24 cellular contexts compared by ENCODE assay signal in genomic region chr20:12640255-12640654, GRCh38.
DNase-seq lines count a peak whose midpoint lies in the region; ATAC-seq, FAIRE-seq and TF ChIP-seq lines count a peak whose summit lies in the region.
"Had no signal": no experiment of that assay in that cellular context is flagged by ENCODE, and none has a peak within 500 bp of the region (broad histone marks: within the 10 kb centered on the region; RNA-seq: fewer than 3 reads in every experiment).

No MANE protein-coding gene starts in this region.

- H3K4me1 ChIP-seq in right atrium auricular region = no peaks in the 10 kb centered on the region
- no peaks in the 10 kb centered on the region for H3K4me1 ChIP-seq in GM23338 (ENCODE audit: insufficient read depth)
- no peaks in the 10 kb centered on the region for H3K4me1 ChIP-seq in transverse colon

- H3K27ac ChIP-seq in right atrium auricular region = no peak overlapping the region
- no peak overlapping the region for H3K27ac ChIP-seq in GM23338 (ENCODE audit: low read depth)
- no peak overlapping the region for H3K27ac ChIP-seq in transverse colon
- H3K27ac ChIP-seq: HL-60, RWPE1 had no signal

- H3K27me3 ChIP-seq in right atrium auricular region (no peaks in the 10 kb centered on the region), GM23338 (ENCODE audit: insufficient read depth) (no peaks in the 10 kb centered on the region), transverse colon (no peaks in the 10 kb centered on the region)

- H3K9me3 ChIP-seq in right atrium auricular region (no peaks in the 10 kb centered on the region), transverse colon (no peaks in the 10 kb centered on the region)

- FAIRE-seq in HTR-8/SVneo (lab: Jason Lieb, UNC) = no peak
- FAIRE-seq: GM12878, H54 had no signal

- no peaks in the 10 kb centered on the region for H3K36me3 Mint-ChIP-seq in GM23338 (ENCODE audit: low read depth)
- H3K36me3 Mint-ChIP-seq: CD4-positive, alpha-beta memory T cell had no signal

- no peaks in the 10 kb centered on the region for H3K27me3 Mint-ChIP-seq in GM23338 (ENCODE audit: insufficient read depth, low read depth, poor library complexity)
- H3K27me3 Mint-ChIP-seq: CD4-positive, alpha-beta memory T cell had no signal

- peak overlapping the region; percentile 20; the same call in 1 of the 2 replicates for H2AFZ ChIP-seq in GM23338

- TF ChIP-seq POLR2A in transverse colon (IDR thresholded peaks at IDR 0.05) = no peak

- no peak overlapping the region for H3K27ac Mint-ChIP-seq in GM23338
- H3K27ac Mint-ChIP-seq: CD4-positive, alpha-beta memory T cell had no signal

- no peaks in the 10 kb centered on the region for H3K36me3 ChIP-seq in right atrium auricular region
- H3K36me3 ChIP-seq in GM23338 (ENCODE audit: insufficient read depth) = no peaks in the 10 kb centered on the region
- no peaks in the 10 kb centered on the region for H3K36me3 ChIP-seq in transverse colon

- no peak for TF ChIP-seq EP300 in transverse colon (IDR thresholded peaks at IDR 0.05; ENCODE audit: low read depth)

- intact Hi-C loops in left cardiac atrium (cut with DNase I) = no loop called here
- intact Hi-C loops in left colon (cut with DNase I, micrococcal nuclease) = no loop called here
- intact Hi-C loops in transverse colon (cut with DNase I; ENCODE audit: low total_unique reads) = no loop called here

- WGBS in transverse colon (ENCODE audit: low coverage in 1 of 2), 2 donors = 73 to 93% methylated on average over 4 of the region's 4 CpGs

- no peak overlapping the region for H3K4me2 ChIP-seq in GM23338

- DNase-seq in left cardiac atrium (peak; percentile 31), right atrium auricular region (ENCODE audit: low spot score) (no peak), GM23338 (ENCODE audit: low spot score) (no peak), left colon (peak in 1 of 2 donors; percentile 17), transverse colon (peak; percentile 8), NCI-H446 treated with DMSO at 0.1 percent for 48 hours (lab: John Stamatoyannopoulos, UW) (no peak), HTR-8/SVneo (ENCODE audit: insufficient read length, low spot score) (no peak)
- DNase-seq: 8988T; C1 segment of cervical spinal cord; CD4-positive, alpha-beta memory T cell; COR-L47; GDM1; Karpas-422; NCI-H1105 treated with DMSO at 0.1 percent for 48 hours; NCI-H146; NCI-H1930; NCI-H2107; NCI-H526; SHP77 had no signal

- H3K79me2 ChIP-seq in GM23338 (replicated peaks; ENCODE audit: insufficient read depth) = no peaks in the 10 kb centered on the region

- H4K20me1 ChIP-seq in GM23338 (replicated peaks; ENCODE audit: insufficient read depth) = no peaks in the 10 kb centered on the region

- H3K4me3 Mint-ChIP-seq in GM23338 = no peak overlapping the region
- H3K4me3 Mint-ChIP-seq: CD4-positive, alpha-beta memory T cell had no signal

- peak in 1 of 2 donors; percentile 30 for ATAC-seq in left cardiac atrium
- no peak for ATAC-seq in GM23338
- peak; percentile 37 for ATAC-seq in left colon
- no peak for ATAC-seq in GM19452 (IDR thresholded peaks at IDR 0.05; ENCODE audit: unreplicated experiment)
- ATAC-seq: GM12878 had no signal

- no peak for TF ChIP-seq CTCF in right atrium auricular region (IDR thresholded peaks at IDR 0.05)
- no peak; a peak in 1 of 4 replicates for TF ChIP-seq CTCF in GM23338 (conservative IDR thresholded peaks at IDR 0.05; ENCODE audit: low read depth in 2 of 2)
- TF ChIP-seq CTCF in transverse colon (IDR thresholded peaks at IDR 0.05) = no peak

- H3F3A ChIP-seq in GM23338 (replicated peaks; ENCODE audit: low read depth) = no peaks in the 10 kb centered on the region

- no peaks in the 10 kb centered on the region for H3K9me2 ChIP-seq in GM23338 (ENCODE audit: insufficient read depth)

- peaks cover 12% of the 10 kb centered on the region; the same call in 2 of the 3 replicates for H3K4me1 Mint-ChIP-seq in GM23338
- H3K4me1 Mint-ChIP-seq: CD4-positive, alpha-beta memory T cell had no signal

- no peaks in the 10 kb centered on the region for H3K9me3 Mint-ChIP-seq in GM23338

- H3K4me3 ChIP-seq in right atrium auricular region = no peak overlapping the region
- H3K4me3 ChIP-seq in GM23338 = no peak overlapping the region
- no peak overlapping the region for H3K4me3 ChIP-seq in transverse colon
- H3K4me3 ChIP-seq: GM12878 had no signal

- in situ Hi-C loops in transverse colon (cut with MboI; ENCODE audit: low pct_ligation_motif_present in 1 of 4, low pct_unique_long_range_greater_than_20kb in 1 of 4, low sequenced_read_pairs in 3 of 4) = no loop called here

TF ChIP-seq in GM23338, 12 proteins besides CTCF, POLR2A, EP300 and RAD21:
- TF ChIP-seq ZNF331 (CRISPR knock-in tag; IDR thresholded peaks at IDR 0.05; ENCODE audit: low read depth) = no peak

Comparison
In these comparisons a context has a peak if more than half of its experiments do, and no peak if none do; other contexts are left out.
1. DNase-seq: peak in left cardiac atrium (single experiment) and transverse colon (single experiment); none in right atrium auricular region (single experiment), GM23338 (single experiment), NCI-H446 treated with DMSO at 0.1 percent for 48 hours (single experiment) and HTR-8/SVneo (single experiment).